Comparison of ENCODE assay signal across 8 cellular contexts in the genomic region with DNA sequence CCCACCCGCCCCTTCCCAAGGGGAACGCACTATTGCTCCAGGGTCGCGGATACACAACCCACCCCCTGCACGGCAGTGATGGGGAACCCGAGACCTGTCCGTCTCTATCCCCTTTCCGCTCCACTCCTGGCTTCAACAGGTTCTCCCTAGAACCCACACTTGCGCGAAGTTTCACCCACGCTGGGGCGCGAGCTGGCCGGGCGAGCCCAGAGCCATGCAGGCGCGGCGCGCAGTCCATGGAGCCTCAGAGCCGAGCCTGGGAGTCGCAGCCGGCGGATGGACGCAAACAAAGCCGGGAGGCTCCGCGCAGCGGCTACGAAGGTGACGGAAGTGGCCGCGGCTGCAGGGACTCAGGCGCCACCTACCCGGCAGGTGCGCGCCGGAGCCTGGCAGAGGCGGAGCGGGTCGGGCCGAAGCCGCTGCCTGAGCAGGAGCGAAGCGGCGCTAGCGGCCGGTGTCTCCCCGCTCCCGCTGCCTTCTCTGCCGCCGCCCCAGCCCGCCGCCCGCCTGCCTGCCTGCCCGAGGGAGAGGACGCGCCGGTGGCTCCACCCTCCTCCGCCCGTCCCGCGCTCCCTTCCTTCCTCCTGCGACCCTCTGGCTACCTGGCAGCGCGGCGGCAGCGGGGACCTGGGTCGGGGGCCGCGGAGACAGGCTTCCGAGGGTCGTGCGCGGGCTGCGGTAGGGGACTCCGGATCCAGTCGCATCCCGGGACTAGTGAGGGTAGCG. TPM values are rescaled to one million over a fixed set of nuclear protein-coding genes. Genes with fewer than 3 reads are reported as not detected.
DNase-seq lines count a peak whose midpoint lies in the region; ATAC-seq, FAIRE-seq and TF ChIP-seq lines count a peak whose summit lies in the region.

No MANE protein-coding gene starts in this region.

- H3K4me1 ChIP-seq in GM12878 (ENCODE audit: control insufficient read depth, insufficient read depth, low read length) (no peaks in the 10 kb centered on the region), mesodermal cell (ENCODE audit: control insufficient read depth, insufficient read depth, low read length, poor library complexity, severe bottlenecking) (peaks cover 7% of the 10 kb centered on the region), gastroesophageal sphincter (peaks cover 0 to 29% (median 13%) of the 10 kb centered on the region in 3 donors)

- H3K4me3 ChIP-seq in GM12878 (no peak overlapping the region), mesodermal cell (ENCODE audit: extremely low read depth, insufficient read depth, low read length, poor library complexity, severe bottlenecking) (peak overlapping the region; percentile 24), gastroesophageal sphincter (peak overlapping the region in 1 of 2 donors; percentile 14)

- H2AFZ ChIP-seq in GM12878 (ENCODE audit: control insufficient read depth, low read depth, low read length) = no peak overlapping the region

- no peak for TF ChIP-seq RAD21 in GM12878 (IDR thresholded peaks at IDR 0.05; ENCODE audit: insufficient read depth, low read depth, low read length)

- H3K27ac ChIP-seq in GM12878 (ENCODE audit: control insufficient read depth, insufficient read depth) (no peak overlapping the region), mesodermal cell (ENCODE audit: low read depth, low read length, severe bottlenecking) (no peak overlapping the region), gastroesophageal sphincter (no peak overlapping the region)

- peak; percentile 41; the same call in 2 of the 3 replicates for ATAC-seq in GM12878
- ATAC-seq in GM18511 (IDR thresholded peaks at IDR 0.05; ENCODE audit: unreplicated experiment) = no peak
- no peak for ATAC-seq in gastroesophageal sphincter
- ATAC-seq in HG02852 (IDR thresholded peaks at IDR 0.05; ENCODE audit: unreplicated experiment) = no peak

- intact Hi-C loops in GM12878 (cut with micrococcal nuclease; ENCODE audit: unreplicated experiment) = no loop called here

- H3K27me3 ChIP-seq in GM12878 (replicated peaks in 1 of 2; ENCODE audit: control insufficient read depth in 2 of 2, insufficient read depth in 2 of 2, low read length in 1 of 2) = peaks cover 8% of the 10 kb centered on the region in 2 experiments; a peak in 3 of 4 replicates
- peaks cover 91% of the 10 kb centered on the region for H3K27me3 ChIP-seq in gastroesophageal sphincter

- WGBS in GM12878 (ENCODE audit: insufficient coverage, insufficient replicate concordance, low lambda C conversion rate, missing lambda C conversion rate) = 13% methylated on average over 36 of the region's 79 CpGs
- WGBS in mesodermal cell (ENCODE audit: insufficient coverage in 2 of 2), 2 experiments = 0 to 1% methylated on average over 54 to 66 of the region's 79 CpGs
- 3% methylated on average over 10 of the region's 79 CpGs; no CpG with 5 or more reads in 1 of the 2 donors for WGBS in gastroesophageal sphincter (ENCODE audit: low coverage in 1 of 2), 2 donors

- CTCF ChIA-PET in GM12878 (lab: Yijun Ruan, JAX) = no interaction called here

- no peak overlapping the region for H3K9ac ChIP-seq in GM12878 (ENCODE audit: control insufficient read depth, insufficient read depth, low read length)

- no peaks in the 10 kb centered on the region for H4K20me1 ChIP-seq in GM12878 (ENCODE audit: control insufficient read depth, insufficient read depth)

- no peak for FAIRE-seq in GM12878 (lab: Jason Lieb, UNC)

- POLR2A ChIA-PET in GM12878 (lab: Charles Lee) = no interaction called here

- peak overlapping the region; percentile 48; the same call in 1 of the 2 replicates for H3K4me2 ChIP-seq in GM12878 (ENCODE audit: control insufficient read depth, insufficient read depth)

- BruUV-seq in GM12878 (replicated peaks; lab: Mats Ljungman, UMichigan) = no TSS peak

- H3K36me3 ChIP-seq in GM12878 (ENCODE audit: control insufficient read depth in 2 of 2, insufficient read depth in 2 of 2, low read length in 1 of 2) = no peaks in the 10 kb centered on the region
- no peaks in the 10 kb centered on the region for H3K36me3 ChIP-seq in mesodermal cell (ENCODE audit: control insufficient read depth, insufficient read depth, low read length)
- H3K36me3 ChIP-seq in gastroesophageal sphincter = no peaks in the 10 kb centered on the region

- H3K79me2 ChIP-seq in GM12878 (ENCODE audit: control insufficient read depth, insufficient read depth, low read length) = no peaks in the 10 kb centered on the region

- in situ Hi-C loops in GM12878 (cut with MboI) = no loop called here

- SMC1A ChIA-PET in GM12878 (lab: Charles Lee; ENCODE audit: uncharacterized antibody, unreplicated experiment) = no interaction called here

- RAD21 ChIA-PET in GM12878 (lab: Charles Lee; ENCODE audit: unreplicated experiment) = no interaction called here

- no peaks in the 10 kb centered on the region; the same call in 2 of the 3 replicates for H3K9me3 ChIP-seq in GM12878 (replicated peaks; ENCODE audit: control insufficient read depth, insufficient read depth, low read length)
- peaks cover 16% of the 10 kb centered on the region for H3K9me3 ChIP-seq in mesodermal cell (ENCODE audit: control insufficient read depth, low read length)
- H3K9me3 ChIP-seq in gastroesophageal sphincter = peaks cover 0 to 17% (median 0%) of the 10 kb centered on the region in 3 donors

- no peak for TF ChIP-seq POLR2A in GM12878 (IDR thresholded peaks at IDR 0.05; ENCODE audit: low read depth, low read length)
- no peak for TF ChIP-seq POLR2A in gastroesophageal sphincter (IDR thresholded peaks at IDR 0.05)

- TF ChIP-seq CTCF in GM12878 (IDR thresholded peaks at IDR 0.05 in 2 of 3, conservative IDR thresholded peaks at IDR 0.05 in 1 of 3; ENCODE audit: control insufficient read depth in 2 of 3, extremely low read depth in 1 of 3, insufficient read depth in 1 of 3, low read depth in 3 of 3, low read length in 3 of 3) = no peak
- TF ChIP-seq CTCF in gastroesophageal sphincter (IDR thresholded peaks at IDR 0.05) = no peak

- no peak for TF ChIP-seq EP300 in GM12878 (IDR thresholded peaks at IDR 0.05; ENCODE audit: borderline replicate concordance in 1 of 2, control insufficient read depth in 1 of 2, low read depth in 2 of 2, low read length in 2 of 2)
- TF ChIP-seq EP300 in gastroesophageal sphincter (IDR thresholded peaks at IDR 0.05) = no peak

- peak; percentile 91 for DNase-seq in COLO668 (lab: John Stamatoyannopoulos, UW; ENCODE audit: unreplicated experiment)
- peak; percentile 31 for DNase-seq in NCI-H146 treated with DMSO at 0.1 percent for 48 hours (lab: John Stamatoyannopoulos, UW; ENCODE audit: unreplicated experiment)
- no peak for DNase-seq in GM12878 (ENCODE audit: low read depth, low spot score)
- DNase-seq in KG1 (lab: John Stamatoyannopoulos, UW) = no peak

RNA-seq across cellular contexts. Expression of gene ALPG, which starts 14.0 kb away (rescaled TPM):
- not detected in 2 replicates for total RNA-seq in GM12878 (2013; cell fraction: nucleolus; rRNA removed)
- total RNA-seq in GM12878 (2014; rRNA removed) (not detected in 2 replicates), GM12878 (2014; rRNA removed; fragmentation: Illumina TruSeq; extraction: Trizol) (not detected in 2 replicates), GM12878 (2021) (not detected in 2 replicates), gastroesophageal sphincter (not detected)
- not detected for polyA plus RNA-seq in GM12878 (2011; ENCODE audit: low read depth)
- polyA plus RNA-seq in GM12878 (2011; rRNA removed) (not detected in 2 replicates), GM12878 (2014; fragmentation: Illumina TruSeq; extraction: Trizol) (not detected in 2 replicates), GM12878 (2014; fragmentation: Nextera tagmentation; extraction: Ambion mirVana) (not detected), GM12878 (2014; rRNA removed) (not detected in 2 replicates), GM12878 (2016; fragmentation: Nextera tagmentation; extraction: Ambion mirVana) (not detected)
- not detected in 2 replicates for polyA plus RNA-seq in GM12878 (2011; cell fraction: cytosol; rRNA removed)
- not detected in 2 replicates for polyA plus RNA-seq in GM12878 (2011; cell fraction: nucleus; rRNA removed)
- polyA plus RNA-seq in GM12878 (2012) = 0.07 TPM in 1 of 2 replicates, not detected in the other
- not detected in 2 replicates for polyA minus RNA-seq in GM12878 (2011; rRNA and poly(A)+ RNA removed)
- polyA minus RNA-seq in GM12878 (2011; cell fraction: cytosol; rRNA and poly(A)+ RNA removed) = not detected in 2 replicates
- polyA minus RNA-seq in GM12878 (2011; cell fraction: nucleus; rRNA and poly(A)+ RNA removed) = not detected in 2 replicates
- not detected for polyA plus RNA-seq in mesodermal cell (2013, experiment 1 of 2)
- not detected for polyA plus RNA-seq in mesodermal cell (2013, experiment 2 of 2)

RNA-seq across cellular contexts. Expression of gene ALPI, which starts 35.3 kb away (rescaled TPM):
- not detected in 2 replicates for total RNA-seq in GM12878 (2013; cell fraction: nucleolus; rRNA removed)
- not detected in 2 replicates for total RNA-seq in GM12878 (2014; rRNA removed)
- total RNA-seq in GM12878 (2014; rRNA removed; fragmentation: Illumina TruSeq; extraction: Trizol) = not detected in 2 replicates
- total RNA-seq in GM12878 (2021) = not detected in 2 replicates
- not detected for polyA plus RNA-seq in GM12878 (2011; ENCODE audit: low read depth)
- polyA plus RNA-seq in GM12878 (2011; rRNA removed) = not detected in 2 replicates
- not detected in 2 replicates for polyA plus RNA-seq in GM12878 (2011; cell fraction: cytosol; rRNA removed)
- not detected in 2 replicates for polyA plus RNA-seq in GM12878 (2011; cell fraction: nucleus; rRNA removed)
- not detected in 2 replicates for polyA plus RNA-seq in GM12878 (2012)
- polyA plus RNA-seq in GM12878 (2014; fragmentation: Illumina TruSeq; extraction: Trizol) = not detected in 2 replicates
- polyA plus RNA-seq in GM12878 (2014; fragmentation: Nextera tagmentation; extraction: Ambion mirVana) = not detected
- not detected in 2 replicates for polyA plus RNA-seq in GM12878 (2014; rRNA removed)
- polyA plus RNA-seq in GM12878 (2016; fragmentation: Nextera tagmentation; extraction: Ambion mirVana) = not detected
- polyA minus RNA-seq in GM12878 (2011; rRNA and poly(A)+ RNA removed) = not detected in 2 replicates
- not detected in 2 replicates for polyA minus RNA-seq in GM12878 (2011; cell fraction: cytosol; rRNA and poly(A)+ RNA removed)
- polyA minus RNA-seq in GM12878 (2011; cell fraction: nucleus; rRNA and poly(A)+ RNA removed) = not detected in 2 replicates
- not detected for polyA plus RNA-seq in mesodermal cell (2013, experiment 1 of 2)
- polyA plus RNA-seq in mesodermal cell (2013, experiment 2 of 2) = not detected
- total RNA-seq in gastroesophageal sphincter = not detected

RNA-seq across cellular contexts. Expression of gene ALPP, which starts 42.1 kb away (rescaled TPM):
- not detected in 2 replicates for total RNA-seq in GM12878 (2013; cell fraction: nucleolus; rRNA removed)
- total RNA-seq in GM12878 (2014; rRNA removed) (not detected in 2 replicates), GM12878 (2014; rRNA removed; fragmentation: Illumina TruSeq; extraction: Trizol) (not detected in 2 replicates), GM12878 (2021) (not detected in 2 replicates), gastroesophageal sphincter (not detected)
- not detected for polyA plus RNA-seq in GM12878 (2011; ENCODE audit: low read depth)
- polyA plus RNA-seq in GM12878 (2011; rRNA removed) (not detected in 2 replicates), GM12878 (2014; fragmentation: Illumina TruSeq; extraction: Trizol) (0.21 TPM in 1 of 2 replicates, not detected in the other), GM12878 (2014; fragmentation: Nextera tagmentation; extraction: Ambion mirVana) (not detected), GM12878 (2014; rRNA removed) (not detected in 2 replicates), GM12878 (2016; fragmentation: Nextera tagmentation; extraction: Ambion mirVana) (not detected)
- polyA plus RNA-seq in GM12878 (2011; cell fraction: cytosol; rRNA removed) = not detected in 2 replicates
- polyA plus RNA-seq in GM12878 (2011; cell fraction: nucleus; rRNA removed) = not detected in 2 replicates
- 0.13 TPM in 1 of 2 replicates, not detected in the other for polyA plus RNA-seq in GM12878 (2012)
- polyA minus RNA-seq in GM12878 (2011; rRNA and poly(A)+ RNA removed) = not detected in 2 replicates
- not detected in 2 replicates for polyA minus RNA-seq in GM12878 (2011; cell fraction: cytosol; rRNA and poly(A)+ RNA removed)
- not detected in 2 replicates for polyA minus RNA-seq in GM12878 (2011; cell fraction: nucleus; rRNA and poly(A)+ RNA removed)
- polyA plus RNA-seq in mesodermal cell (2013, experiment 1 of 2) = not detected
- polyA plus RNA-seq in mesodermal cell (2013, experiment 2 of 2) = not detected

Comparison
In these comparisons a context has a peak if more than half of its experiments do, and no peak if none do; other contexts are left out.
1. DNase-seq: peak in COLO668 (single experiment) and NCI-H146 treated with DMSO at 0.1 percent for 48 hours (single experiment); none in GM12878 (single experiment) and KG1 (single experiment).